In the genomic region with DNA sequence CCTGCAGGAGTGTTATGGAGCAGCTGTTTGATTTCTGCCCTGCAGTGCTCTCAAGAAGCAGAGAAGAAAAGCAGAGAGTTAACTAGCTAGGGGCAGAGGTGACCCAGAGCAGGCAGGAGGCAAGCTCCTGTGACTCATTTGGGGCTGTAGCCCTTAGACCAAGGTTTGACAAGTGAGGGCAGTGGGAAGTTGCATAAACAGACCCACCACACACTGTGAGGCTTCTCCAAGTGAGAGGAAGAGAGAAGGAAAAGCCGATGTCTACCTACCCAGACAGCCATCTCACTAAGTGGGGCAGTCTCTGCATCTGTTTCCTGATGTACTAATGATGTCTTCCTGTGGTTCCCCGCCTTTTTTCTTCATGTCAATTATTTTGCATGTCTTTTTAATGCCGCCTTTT, we compare ENCODE assay signal across 1 cellular context.
TF ChIP-seq lines count a peak whose summit lies in the region.

No MANE protein-coding gene starts in this region.

TF ChIP-seq in WTC11, 78 proteins besides CTCF, POLR2A, EP300 and RAD21 (continued from another document):
- TF ChIP-seq, protein P1, sequence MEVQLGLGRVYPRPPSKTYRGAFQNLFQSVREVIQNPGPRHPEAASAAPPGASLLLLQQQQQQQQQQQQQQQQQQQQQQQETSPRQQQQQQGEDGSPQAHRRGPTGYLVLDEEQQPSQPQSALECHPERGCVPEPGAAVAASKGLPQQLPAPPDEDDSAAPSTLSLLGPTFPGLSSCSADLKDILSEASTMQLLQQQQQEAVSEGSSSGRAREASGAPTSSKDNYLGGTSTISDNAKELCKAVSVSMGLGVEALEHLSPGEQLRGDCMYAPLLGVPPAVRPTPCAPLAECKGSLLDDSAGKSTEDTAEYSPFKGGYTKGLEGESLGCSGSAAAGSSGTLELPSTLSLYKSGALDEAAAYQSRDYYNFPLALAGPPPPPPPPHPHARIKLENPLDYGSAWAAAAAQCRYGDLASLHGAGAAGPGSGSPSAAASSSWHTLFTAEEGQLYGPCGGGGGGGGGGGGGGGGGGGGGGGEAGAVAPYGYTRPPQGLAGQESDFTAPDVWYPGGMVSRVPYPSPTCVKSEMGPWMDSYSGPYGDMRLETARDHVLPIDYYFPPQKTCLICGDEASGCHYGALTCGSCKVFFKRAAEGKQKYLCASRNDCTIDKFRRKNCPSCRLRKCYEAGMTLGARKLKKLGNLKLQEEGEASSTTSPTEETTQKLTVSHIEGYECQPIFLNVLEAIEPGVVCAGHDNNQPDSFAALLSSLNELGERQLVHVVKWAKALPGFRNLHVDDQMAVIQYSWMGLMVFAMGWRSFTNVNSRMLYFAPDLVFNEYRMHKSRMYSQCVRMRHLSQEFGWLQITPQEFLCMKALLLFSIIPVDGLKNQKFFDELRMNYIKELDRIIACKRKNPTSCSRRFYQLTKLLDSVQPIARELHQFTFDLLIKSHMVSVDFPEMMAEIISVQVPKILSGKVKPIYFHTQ (CRISPR knock-in tag; IDR thresholded peaks at IDR 0.05), result no peak
- TF ChIP-seq ZNF396 (CRISPR knock-in tag; IDR thresholded peaks at IDR 0.05; ENCODE audit: borderline replicate concordance) (no peak), ZNF317 (CRISPR knock-in tag; IDR thresholded peaks at IDR 0.05; ENCODE audit: borderline replicate concordance, low read depth) (no peak), PRRX2 (CRISPR knock-in tag; IDR thresholded peaks at IDR 0.05) (no peak)
- TF ChIP-seq, protein P2, sequence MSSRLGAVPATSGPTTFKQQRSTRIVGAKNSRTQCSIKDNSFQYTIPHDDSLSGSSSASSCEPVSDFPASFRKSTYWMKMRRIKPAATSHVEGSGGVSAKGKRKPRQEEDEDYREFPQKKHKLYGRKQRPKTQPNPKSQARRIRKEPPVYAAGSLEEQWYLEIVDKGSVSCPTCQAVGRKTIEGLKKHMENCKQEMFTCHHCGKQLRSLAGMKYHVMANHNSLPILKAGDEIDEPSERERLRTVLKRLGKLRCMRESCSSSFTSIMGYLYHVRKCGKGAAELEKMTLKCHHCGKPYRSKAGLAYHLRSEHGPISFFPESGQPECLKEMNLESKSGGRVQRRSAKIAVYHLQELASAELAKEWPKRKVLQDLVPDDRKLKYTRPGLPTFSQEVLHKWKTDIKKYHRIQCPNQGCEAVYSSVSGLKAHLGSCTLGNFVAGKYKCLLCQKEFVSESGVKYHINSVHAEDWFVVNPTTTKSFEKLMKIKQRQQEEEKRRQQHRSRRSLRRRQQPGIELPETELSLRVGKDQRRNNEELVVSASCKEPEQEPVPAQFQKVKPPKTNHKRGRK (CRISPR knock-in tag; IDR thresholded peaks at IDR 0.05; ENCODE audit: borderline replicate concordance), result no peak
- TF ChIP-seq, protein P3, sequence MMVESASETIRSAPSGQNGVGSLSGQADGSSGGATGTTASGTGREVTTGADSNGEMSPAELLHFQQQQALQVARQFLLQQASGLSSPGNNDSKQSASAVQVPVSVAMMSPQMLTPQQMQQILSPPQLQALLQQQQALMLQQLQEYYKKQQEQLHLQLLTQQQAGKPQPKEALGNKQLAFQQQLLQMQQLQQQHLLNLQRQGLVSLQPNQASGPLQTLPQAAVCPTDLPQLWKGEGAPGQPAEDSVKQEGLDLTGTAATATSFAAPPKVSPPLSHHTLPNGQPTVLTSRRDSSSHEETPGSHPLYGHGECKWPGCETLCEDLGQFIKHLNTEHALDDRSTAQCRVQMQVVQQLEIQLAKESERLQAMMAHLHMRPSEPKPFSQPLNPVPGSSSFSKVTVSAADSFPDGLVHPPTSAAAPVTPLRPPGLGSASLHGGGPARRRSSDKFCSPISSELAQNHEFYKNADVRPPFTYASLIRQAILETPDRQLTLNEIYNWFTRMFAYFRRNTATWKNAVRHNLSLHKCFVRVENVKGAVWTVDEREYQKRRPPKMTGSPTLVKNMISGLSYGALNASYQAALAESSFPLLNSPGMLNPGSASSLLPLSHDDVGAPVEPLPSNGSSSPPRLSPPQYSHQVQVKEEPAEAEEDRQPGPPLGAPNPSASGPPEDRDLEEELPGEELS (CRISPR knock-in tag; IDR thresholded peaks at IDR 0.05), result no peak
- TF ChIP-seq, protein P4, sequence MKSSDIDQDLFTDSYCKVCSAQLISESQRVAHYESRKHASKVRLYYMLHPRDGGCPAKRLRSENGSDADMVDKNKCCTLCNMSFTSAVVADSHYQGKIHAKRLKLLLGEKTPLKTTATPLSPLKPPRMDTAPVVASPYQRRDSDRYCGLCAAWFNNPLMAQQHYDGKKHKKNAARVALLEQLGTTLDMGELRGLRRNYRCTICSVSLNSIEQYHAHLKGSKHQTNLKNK (CRISPR knock-in tag; IDR thresholded peaks at IDR 0.05), result no peak
- TF ChIP-seq, protein P5, sequence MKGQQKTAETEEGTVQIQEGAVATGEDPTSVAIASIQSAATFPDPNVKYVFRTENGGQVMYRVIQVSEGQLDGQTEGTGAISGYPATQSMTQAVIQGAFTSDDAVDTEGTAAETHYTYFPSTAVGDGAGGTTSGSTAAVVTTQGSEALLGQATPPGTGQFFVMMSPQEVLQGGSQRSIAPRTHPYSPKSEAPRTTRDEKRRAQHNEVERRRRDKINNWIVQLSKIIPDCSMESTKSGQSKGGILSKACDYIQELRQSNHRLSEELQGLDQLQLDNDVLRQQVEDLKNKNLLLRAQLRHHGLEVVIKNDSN (CRISPR knock-in tag; IDR thresholded peaks at IDR 0.05), result no peak
